ENCODE assay signal across 20 cellular contexts in genomic region chr14:93063393-93063792, GRCh38. TPM values are rescaled to one million over a fixed set of nuclear protein-coding genes. Genes with fewer than 3 reads are reported as not detected.
DNase-seq lines count a peak whose midpoint lies in the region; ATAC-seq and TF ChIP-seq lines count a peak whose summit lies in the region.
"Had no signal": no experiment of that assay in that cellular context is flagged by ENCODE, and none has a peak within 500 bp of the region (broad histone marks: within the 10 kb centered on the region; RNA-seq: fewer than 3 reads in every experiment).

No MANE protein-coding gene starts in this region.

- H3K27ac ChIP-seq in tibial artery = peak overlapping the region; percentile 71 to 76
- H3K27ac ChIP-seq: C4-2B, foreskin keratinocyte, lower lobe of right lung, upper lobe of left lung had no signal

- intact Hi-C loops in tibial artery (cut with DNase I; ENCODE audit: low total_unique reads) = no loop called here

- peaks cover 5 to 72% (median 50%) of the 10 kb centered on the region in 4 donors for H3K4me1 ChIP-seq in tibial artery
- H3K4me1 ChIP-seq: foreskin keratinocyte had no signal

- H3K9me3 Mint-ChIP-seq in activated naive CD8-positive, alpha-beta T cell (ENCODE audit: low read depth) = no peaks in the 10 kb centered on the region
- H3K9me3 Mint-ChIP-seq in activated naive CD8-positive, alpha-beta T cell treated with anti-CD3 and anti-CD28 coated beads, Interleukin-2, amount 50 U/mL, for 24 hours = no peaks in the 10 kb centered on the region
- H3K9me3 Mint-ChIP-seq in activated CD8-positive, alpha-beta T cell treated with anti-CD3 and anti-CD28 coated beads, Interleukin-2, amount 10 ng/mL, durations not matched to agents 7 days and 5 days (ENCODE audit: insufficient read depth) = no peaks in the 10 kb centered on the region
- H3K9me3 Mint-ChIP-seq in naive thymus-derived CD8-positive, alpha-beta T cell = no peaks in the 10 kb centered on the region
- no peaks in the 10 kb centered on the region for H3K9me3 Mint-ChIP-seq in activated naive CD4-positive, alpha-beta T cell treated with anti-CD3 and anti-CD28 coated beads, Interleukin-2, amount 10 ng/mL, durations not matched to agents 7 days and 5 days
- H3K9me3 Mint-ChIP-seq: activated T-helper 2 cell treated with anti-CD3 and anti-CD28 coated beads, Interferon-gamma antibody, Interleukin-2, Interleukin-4, amounts not matched to agents 10 μg/mL and 5 μg/mL and 100 μg/mL, durations not matched to agents 14 hours and 24 hours and 36 hours; IgD-negative memory B cell had no signal

- H3K36me3 Mint-ChIP-seq in activated naive CD8-positive, alpha-beta T cell = no peaks in the 10 kb centered on the region
- H3K36me3 Mint-ChIP-seq in activated naive CD8-positive, alpha-beta T cell treated with anti-CD3 and anti-CD28 coated beads, Interleukin-2, amount 50 U/mL, for 24 hours (ENCODE audit: low read depth) = no peaks in the 10 kb centered on the region
- H3K36me3 Mint-ChIP-seq in activated CD8-positive, alpha-beta T cell treated with anti-CD3 and anti-CD28 coated beads, Interleukin-2, amount 10 ng/mL, durations not matched to agents 7 days and 5 days (ENCODE audit: low read depth) = peaks cover 35% of the 10 kb centered on the region
- H3K36me3 Mint-ChIP-seq in naive thymus-derived CD8-positive, alpha-beta T cell = no peaks in the 10 kb centered on the region
- H3K36me3 Mint-ChIP-seq in activated naive CD4-positive, alpha-beta T cell treated with anti-CD3 and anti-CD28 coated beads, Interleukin-2, amount 10 ng/mL, durations not matched to agents 7 days and 5 days = peaks cover 8% of the 10 kb centered on the region
- H3K36me3 Mint-ChIP-seq: IgD-negative memory B cell had no signal

- no peak for ATAC-seq in activated naive CD8-positive, alpha-beta T cell treated with anti-CD3 and anti-CD28 coated beads, Interleukin-2, amount 50 U/mL, for 24 hours
- ATAC-seq in activated CD8-positive, alpha-beta T cell treated with anti-CD3 and anti-CD28 coated beads, Interleukin-2, amount 10 ng/mL, durations not matched to agents 7 days and 5 days = no peak
- no peak for ATAC-seq in naive thymus-derived CD8-positive, alpha-beta T cell
- no peak for ATAC-seq in GM18870 (IDR thresholded peaks at IDR 0.05; ENCODE audit: unreplicated experiment)
- ATAC-seq: A549, foreskin keratinocyte, lower lobe of right lung had no signal

- no peaks in the 10 kb centered on the region for H3K36me3 ChIP-seq in tibial artery
- H3K36me3 ChIP-seq: lower lobe of right lung, upper lobe of left lung had no signal

- no peaks in the 10 kb centered on the region for H3K9me3 ChIP-seq in tibial artery
- H3K9me3 ChIP-seq: A549, lower lobe of right lung, upper lobe of left lung had no signal

- peak overlapping the region; percentile 34 for H3K27ac Mint-ChIP-seq in activated naive CD8-positive, alpha-beta T cell
- H3K27ac Mint-ChIP-seq in activated naive CD8-positive, alpha-beta T cell treated with anti-CD3 and anti-CD28 coated beads, Interleukin-2, amount 50 U/mL, for 24 hours = no peak overlapping the region
- peak overlapping the region; percentile 81 for H3K27ac Mint-ChIP-seq in activated CD8-positive, alpha-beta T cell treated with anti-CD3 and anti-CD28 coated beads, Interleukin-2, amount 10 ng/mL, durations not matched to agents 7 days and 5 days
- H3K27ac Mint-ChIP-seq in naive thymus-derived CD8-positive, alpha-beta T cell = peak overlapping the region in 8 of 10 donors; percentile 13 to 96 (median 70)
- H3K27ac Mint-ChIP-seq in activated naive CD4-positive, alpha-beta T cell treated with anti-CD3 and anti-CD28 coated beads, Interleukin-2, amount 10 ng/mL, durations not matched to agents 7 days and 5 days = no peak overlapping the region
- H3K27ac Mint-ChIP-seq: activated T-helper 2 cell treated with anti-CD3 and anti-CD28 coated beads, Interferon-gamma antibody, Interleukin-2, Interleukin-4, amounts not matched to agents 10 μg/mL and 5 μg/mL and 100 μg/mL, durations not matched to agents 14 hours and 24 hours and 36 hours had no signal

- POLR2A ChIA-PET in activated CD8-positive, alpha-beta T cell treated with anti-CD3 and anti-CD28 coated beads, Interleukin-2, amount 10 ng/mL, durations not matched to agents 7 days and 5 days (lab: Charles Lee) = no interaction called here
- POLR2A ChIA-PET in naive thymus-derived CD8-positive, alpha-beta T cell (lab: Charles Lee) = interaction anchor here (5.9 kb wide), 1 partner anchor 14 kb away, joined by 41 read pairs; no protein-coding TSS in a partner anchor

- H3K27me3 ChIP-seq in tibial artery = no peaks in the 10 kb centered on the region
- H3K27me3 ChIP-seq: foreskin keratinocyte, upper lobe of left lung had no signal

- DNase-seq in activated naive CD8-positive, alpha-beta T cell treated with anti-CD3 and anti-CD28 coated beads, Interleukin-2, amount 50 U/mL, for 24 hours = no peak
- DNase-seq in activated CD8-positive, alpha-beta T cell treated with anti-CD3 and anti-CD28 coated beads, Interleukin-2, amount 10 ng/mL, durations not matched to agents 7 days and 5 days = no peak
- no peak for DNase-seq in naive thymus-derived CD8-positive, alpha-beta T cell
- DNase-seq in tibial artery (no peak), superior temporal gyrus (ENCODE audit: extremely low spot score) (no peak)
- no peak for DNase-seq in activated naive CD4-positive, alpha-beta T cell treated with anti-CD3 and anti-CD28 coated beads, Interleukin-2, amount 10 ng/mL, durations not matched to agents 7 days and 5 days
- DNase-seq: amniotic stem cell; foreskin keratinocyte; hypothalamus; lower lobe of right lung; NCI-H1436; NCI-H524 treated with DMSO at 0.1 percent for 48 hours; stimulated activated CD8-positive, alpha-beta memory T cell treated with anti-CD3 and anti-CD28 coated beads, Interleukin-4, amount 100 ng/mL, for 48 hours; upper lobe of left lung had no signal

- no peaks in the 10 kb centered on the region for H3K27me3 Mint-ChIP-seq in activated naive CD8-positive, alpha-beta T cell
- H3K27me3 Mint-ChIP-seq in activated naive CD8-positive, alpha-beta T cell treated with anti-CD3 and anti-CD28 coated beads, Interleukin-2, amount 50 U/mL, for 24 hours = peaks cover 2% of the 10 kb centered on the region
- no peaks in the 10 kb centered on the region for H3K27me3 Mint-ChIP-seq in activated CD8-positive, alpha-beta T cell treated with anti-CD3 and anti-CD28 coated beads, Interleukin-2, amount 10 ng/mL, durations not matched to agents 7 days and 5 days (ENCODE audit: low read depth)
- no peaks in the 10 kb centered on the region for H3K27me3 Mint-ChIP-seq in naive thymus-derived CD8-positive, alpha-beta T cell
- H3K27me3 Mint-ChIP-seq in activated naive CD4-positive, alpha-beta T cell treated with anti-CD3 and anti-CD28 coated beads, Interleukin-2, amount 10 ng/mL, durations not matched to agents 7 days and 5 days = no peaks in the 10 kb centered on the region
- H3K27me3 Mint-ChIP-seq: IgD-negative memory B cell had no signal

- no peak overlapping the region for H3K4me3 Mint-ChIP-seq in activated naive CD8-positive, alpha-beta T cell
- no peak overlapping the region for H3K4me3 Mint-ChIP-seq in activated naive CD8-positive, alpha-beta T cell treated with anti-CD3 and anti-CD28 coated beads, Interleukin-2, amount 50 U/mL, for 24 hours
- no peak overlapping the region for H3K4me3 Mint-ChIP-seq in activated CD8-positive, alpha-beta T cell treated with anti-CD3 and anti-CD28 coated beads, Interleukin-2, amount 10 ng/mL, durations not matched to agents 7 days and 5 days
- H3K4me3 Mint-ChIP-seq in naive thymus-derived CD8-positive, alpha-beta T cell = peak overlapping the region in 1 of 10 donors; percentile 49
- no peak overlapping the region for H3K4me3 Mint-ChIP-seq in activated naive CD4-positive, alpha-beta T cell treated with anti-CD3 and anti-CD28 coated beads, Interleukin-2, amount 10 ng/mL, durations not matched to agents 7 days and 5 days
- H3K4me3 Mint-ChIP-seq: IgD-negative memory B cell had no signal

- CTCF ChIA-PET in activated CD8-positive, alpha-beta T cell treated with anti-CD3 and anti-CD28 coated beads, Interleukin-2, amount 10 ng/mL, durations not matched to agents 7 days and 5 days (lab: Charles Lee) = interaction anchor here (1.8 to 4.0 kb wide), 2 partner anchors 26 to 51 kb away, joined by 5 to 53 read pairs; partner anchors contain the start of gene ITPK1
- CTCF ChIA-PET in activated naive CD4-positive, alpha-beta T cell treated with anti-CD3 and anti-CD28 coated beads, Interleukin-2, amount 10 ng/mL, durations not matched to agents 7 days and 5 days (lab: Charles Lee) = interaction anchor here (0.8 kb wide), 1 partner anchor 50 kb away, joined by 3 read pairs; no protein-coding TSS in a partner anchor

- no peak for TF ChIP-seq CTCF in tibial artery (IDR thresholded peaks at IDR 0.05)

- no peak overlapping the region for H3K4me3 ChIP-seq in tibial artery
- H3K4me3 ChIP-seq: A549, lower lobe of right lung, upper lobe of left lung had no signal

- H3K4me1 Mint-ChIP-seq in activated naive CD8-positive, alpha-beta T cell (ENCODE audit: low read depth) = peaks cover 75% of the 10 kb centered on the region
- H3K4me1 Mint-ChIP-seq in activated naive CD8-positive, alpha-beta T cell treated with anti-CD3 and anti-CD28 coated beads, Interleukin-2, amount 50 U/mL, for 24 hours = peaks cover 76% of the 10 kb centered on the region
- peaks cover 77% of the 10 kb centered on the region for H3K4me1 Mint-ChIP-seq in activated CD8-positive, alpha-beta T cell treated with anti-CD3 and anti-CD28 coated beads, Interleukin-2, amount 10 ng/mL, durations not matched to agents 7 days and 5 days (ENCODE audit: low read depth)
- H3K4me1 Mint-ChIP-seq in naive thymus-derived CD8-positive, alpha-beta T cell = peaks cover 42 to 83% (median 79%) of the 10 kb centered on the region in 4 donors
- peaks cover 48% of the 10 kb centered on the region for H3K4me1 Mint-ChIP-seq in activated naive CD4-positive, alpha-beta T cell treated with anti-CD3 and anti-CD28 coated beads, Interleukin-2, amount 10 ng/mL, durations not matched to agents 7 days and 5 days

RNA-seq across cellular contexts. Expression of gene ITPK1, which starts 52.3 kb away (rescaled TPM):
- 100 to 1,000 TPM; 103 to 107 TPM for total RNA-seq in activated CD8-positive, alpha-beta T cell treated with anti-CD3 and anti-CD28 coated beads, Interleukin-2, amount 10 ng/mL, durations not matched to agents 7 days and 5 days
- 10 to 100 TPM; 33.1 to 34.6 TPM for total RNA-seq in naive thymus-derived CD8-positive, alpha-beta T cell
- 10 to 100 TPM; 25.3 to 41.1 (median 32.5) TPM for polyA plus RNA-seq in naive thymus-derived CD8-positive, alpha-beta T cell

Comparison
In these comparisons a context has a peak if more than half of its experiments do, and no peak if none do; other contexts are left out.
1. H3K27ac Mint-ChIP-seq: peak in activated naive CD8-positive, alpha-beta T cell (single experiment), activated CD8-positive, alpha-beta T cell treated with anti-CD3 and anti-CD28 coated beads, Interleukin-2, amount 10 ng/mL, durations not matched to agents 7 days and 5 days (single experiment) and naive thymus-derived CD8-positive, alpha-beta T cell (8 of 10); none in activated naive CD8-positive, alpha-beta T cell treated with anti-CD3 and anti-CD28 coated beads, Interleukin-2, amount 50 U/mL, for 24 hours (single experiment) and activated naive CD4-positive, alpha-beta T cell treated with anti-CD3 and anti-CD28 coated beads, Interleukin-2, amount 10 ng/mL, durations not matched to agents 7 days and 5 days (single experiment).